ENCODE assay signal across 16 cellular contexts in genomic region chr12:62834406-62834805, GRCh38.
A peak's percentile ranks its signal among the peaks of the same experiment; 100 is the strongest.
DNase-seq lines count a peak whose midpoint lies in the region; ATAC-seq, FAIRE-seq and TF ChIP-seq lines count a peak whose summit lies in the region.
"Had no signal": no experiment of that assay in that cellular context is flagged by ENCODE, and none has a peak within 500 bp of the region (broad histone marks: within the 10 kb centered on the region; RNA-seq: fewer than 3 reads in every experiment).

No MANE protein-coding gene starts in this region.

- no peaks in the 10 kb centered on the region for H3K23me2 ChIP-seq in H1 (ENCODE audit: low read depth, low read length)

- no peak for ATAC-seq in GM18519 (IDR thresholded peaks at IDR 0.05; ENCODE audit: low FRiP score, unreplicated experiment)
- no peak for ATAC-seq in foreskin keratinocyte
- ATAC-seq in activated T-helper 17 cell treated with anti-CD3 and anti-CD28 coated beads, Interleukin-2, amount 50 U/mL, for 72 hours (replicated peaks), result no peak

- peaks cover 0 to 3% (median 1%) of the 10 kb centered on the region in 4 experiments; a peak in 2 of 7 replicates for H3K4me1 ChIP-seq in H1 (replicated peaks in 1 of 4; ENCODE audit: control insufficient read depth in 3 of 4, insufficient read depth in 4 of 4, low read length in 3 of 4)
- H3K4me1 ChIP-seq in neural progenitor cell, result no peaks in the 10 kb centered on the region
- H3K4me1 ChIP-seq in esophagus squamous epithelium, result no peaks in the 10 kb centered on the region
- no peaks in the 10 kb centered on the region for H3K4me1 ChIP-seq in foreskin keratinocyte
- H3K4me1 ChIP-seq: pancreas had no signal

- no peak overlapping the region for H3K23ac ChIP-seq in H1 (ENCODE audit: insufficient read length)

- H2AK5ac ChIP-seq in H1 (ENCODE audit: low read depth, low read length), result no peak overlapping the region

- H3K79me2 ChIP-seq in H1 (ENCODE audit: control insufficient read depth in 1 of 2, insufficient read depth in 2 of 2, low read length in 2 of 2), result peaks cover 0 to 19% of the 10 kb centered on the region in 2 experiments; a peak in 3 of 4 replicates
- no peaks in the 10 kb centered on the region for H3K79me2 ChIP-seq in neural progenitor cell (ENCODE audit: low read depth)

- peak overlapping the region in 1 of 4 experiments; percentile 40; a peak in 1 of 7 replicates for H3K9ac ChIP-seq in H1 (replicated peaks in 1 of 4; ENCODE audit: extremely low read depth in 1 of 4, low read depth in 3 of 4, low read length in 3 of 4)
- no peak overlapping the region for H3K9ac ChIP-seq in neural progenitor cell

- H3K14ac ChIP-seq in H1 (ENCODE audit: insufficient read length), result no peak overlapping the region

- no peak overlapping the region for H3K4me3 Mint-ChIP-seq in neural progenitor cell
- H3K4me3 Mint-ChIP-seq in activated T-helper 17 cell treated with anti-CD3 and anti-CD28 coated beads, Interleukin-2, amount 50 U/mL, for 72 hours, result no peak overlapping the region
- H3K4me3 Mint-ChIP-seq: mesothelial cell of epicardium; T-helper 2 cell treated with Interferon-gamma antibody and Interleukin-4, amounts not matched to agents 5 μg/mL and 100 μg/mL, for 36 hours had no signal

- TF ChIP-seq EP300 in H1 (IDR thresholded peaks at IDR 0.05; ENCODE audit: borderline replicate concordance in 1 of 2, low read depth in 2 of 2, low read length in 2 of 2), result no peak

- H4K20me1 ChIP-seq in H1 (replicated peaks in 1 of 2; ENCODE audit: control insufficient read depth in 1 of 2, insufficient read depth in 2 of 2, low read length in 2 of 2) (peaks cover 0 to 3% of the 10 kb centered on the region in 2 experiments), neural progenitor cell (ENCODE audit: low read depth) (no peaks in the 10 kb centered on the region)

- H2BK15ac ChIP-seq in H1 (ENCODE audit: low read length), result no peak overlapping the region

- TF ChIP-seq RAD21 in H1 (IDR thresholded peaks at IDR 0.05 in 1 of 2, conservative IDR thresholded peaks at IDR 0.05 in 1 of 2; ENCODE audit: low read depth in 2 of 2, low read length in 2 of 2), result no peak

- CTCF ChIA-PET in H1 (lab: Charles Lee; ENCODE audit: partially characterized antibody), result interaction anchor here (0.9 to 3.6 kb wide), 7 partner anchors 8 to 234 kb away, joined by 3 to 14 read pairs (median 4); partner anchors contain the start of gene PPM1H

- H2BK20ac ChIP-seq in H1 (ENCODE audit: low read length), result no peak overlapping the region

- H3K4me1 Mint-ChIP-seq in neural progenitor cell, result peaks cover 61% of the 10 kb centered on the region
- no peaks in the 10 kb centered on the region for H3K4me1 Mint-ChIP-seq in activated T-helper 17 cell treated with anti-CD3 and anti-CD28 coated beads, Interleukin-2, amount 50 U/mL, for 72 hours

- 0 out of 2 replicates have a peak overlapping the region, but pooled peaks have one; percentile 1 for H3K27ac ChIP-seq in H1 (ENCODE audit: low read depth, low read length)
- H3K27ac ChIP-seq in neural progenitor cell, result no peak overlapping the region
- H3K27ac ChIP-seq in esophagus squamous epithelium, result peak overlapping the region in 1 of 4 donors; percentile 54
- no peak overlapping the region for H3K27ac ChIP-seq in foreskin keratinocyte
- H3K27ac ChIP-seq: pancreas had no signal

- no peak overlapping the region for H3K4ac ChIP-seq in H1 (replicated peaks; ENCODE audit: insufficient read length, low read depth, low read length)

- POLR2A ChIA-PET in H1 (lab: Charles Lee; ENCODE audit: partially characterized antibody), result no interaction called here

- H3K36me3 ChIP-seq in H1 (ENCODE audit: control insufficient read depth in 2 of 4, insufficient read depth in 4 of 4, low read length in 3 of 4) (peaks cover 0 to 2% (median 0%) of the 10 kb centered on the region in 4 experiments; a peak in 1 of 8 replicates), neural progenitor cell (no peaks in the 10 kb centered on the region), esophagus squamous epithelium (no peaks in the 10 kb centered on the region)
- H3K36me3 ChIP-seq: pancreas had no signal

- H3F3A ChIP-seq in neural progenitor cell (ENCODE audit: low read depth), result no peaks in the 10 kb centered on the region

- H3K18ac ChIP-seq in H1 (ENCODE audit: extremely low read depth, low read length), result no peak overlapping the region

- no peak overlapping the region for H3K56ac ChIP-seq in H1 (replicated peaks; ENCODE audit: insufficient read length, low read depth, low read length)

- DNase-seq in Caki2 (ENCODE audit: low read depth) (peak; percentile 51), NCI-H2227 treated with DMSO at 0.1 percent for 48 hours (lab: John Stamatoyannopoulos, UW) (peak; percentile 7), H1 (ENCODE audit: low read depth in 1 of 2, low spot score in 2 of 2) (no peak), neural progenitor cell (ENCODE audit: low spot score) (no peak), esophagus squamous epithelium (lab: John Stamatoyannopoulos, UW) (no peak), foreskin keratinocyte (no peak)
- DNase-seq: activated CD4-positive, alpha-beta T cell treated with anti-CD3 and anti-CD28 coated beads, Interleukin-2, amount 50 U/mL, for 4 hours; activated effector memory CD4-positive, alpha-beta T cell treated with Interleukin-2 at 50 U/mL for 16 hours; DMS53; effector CD4-positive, alpha-beta T cell; pancreas had no signal

- no peak overlapping the region for H4K8ac ChIP-seq in H1 (ENCODE audit: extremely low read depth, insufficient read depth, low read length)

- intact Hi-C loops in esophagus squamous epithelium (cut with DNase I), result no loop called here

- H2BK12ac ChIP-seq in H1 (ENCODE audit: low read depth, low read length), result no peak overlapping the region

- H3K79me1 ChIP-seq in H1 (ENCODE audit: low read depth, low read length), result 0 out of 2 replicates have a peak, but pooled peaks cover 5% of the 10 kb centered on the region

- no peak overlapping the region for H2BK5ac ChIP-seq in H1 (ENCODE audit: low read depth, low read length)

- H2AFZ ChIP-seq in H1 (ENCODE audit: low read length) (no peak overlapping the region), neural progenitor cell (replicated peaks) (no peak overlapping the region)

- H3K27me3 Mint-ChIP-seq in neural progenitor cell (ENCODE audit: insufficient read depth, low read depth), result peaks cover 5% of the 10 kb centered on the region
- peaks cover 11% of the 10 kb centered on the region for H3K27me3 Mint-ChIP-seq in activated T-helper 17 cell treated with anti-CD3 and anti-CD28 coated beads, Interleukin-2, amount 50 U/mL, for 72 hours

- FAIRE-seq in H1 (lab: Jason Lieb, UNC), result no peak
- FAIRE-seq: HTR-8/SVneo, pancreas had no signal

- H3K36me3 Mint-ChIP-seq in neural progenitor cell, result peaks cover 14% of the 10 kb centered on the region
- no peaks in the 10 kb centered on the region for H3K36me3 Mint-ChIP-seq in activated T-helper 17 cell treated with anti-CD3 and anti-CD28 coated beads, Interleukin-2, amount 50 U/mL, for 72 hours (ENCODE audit: low read depth)

- TF ChIP-seq POLR2A in H1 (IDR thresholded peaks at IDR 0.05; ENCODE audit: control extremely low read depth in 1 of 2, low read depth in 2 of 2, low read length in 2 of 2), result no peak
- no peak for TF ChIP-seq POLR2A in esophagus squamous epithelium (IDR thresholded peaks at IDR 0.05)

- H4K5ac ChIP-seq in H1 (ENCODE audit: insufficient read length, low read depth, low read length), result no peak overlapping the region

- peaks cover 5% of the 10 kb centered on the region for H3K9me3 Mint-ChIP-seq in neural progenitor cell
- no peaks in the 10 kb centered on the region for H3K9me3 Mint-ChIP-seq in activated T-helper 17 cell treated with anti-CD3 and anti-CD28 coated beads, Interleukin-2, amount 50 U/mL, for 72 hours
- H3K9me3 Mint-ChIP-seq: mesothelial cell of epicardium; T-helper 2 cell treated with Interferon-gamma antibody and Interleukin-4, amounts not matched to agents 5 μg/mL and 100 μg/mL, for 36 hours had no signal

- H3K4me3 ChIP-seq in H1 (ENCODE audit: extremely low read depth in 1 of 4, insufficient read depth in 2 of 4, low read depth in 3 of 4, low read length in 4 of 4) (no peak overlapping the region), neural progenitor cell (no peak overlapping the region), esophagus squamous epithelium (no peak overlapping the region)
- H3K4me3 ChIP-seq: pancreas had no signal

- WGBS in H1 (ENCODE audit: extremely low coverage in 1 of 2, insufficient coverage in 1 of 2, insufficient read length in 1 of 2, insufficient replicate concordance in 2 of 2, low coverage in 1 of 2, low lambda C conversion rate in 2 of 2, missing lambda C conversion rate in 1 of 2), 2 experiments, result 86% methylated on average over 4 of the region's 4 CpGs; no CpG with 5 or more reads in 1 of the 2 experiments
- WGBS in esophagus squamous epithelium, 2 donors, result 66 to 73% methylated on average over 4 of the region's 4 CpGs

- in situ Hi-C loops in Caki2 (cut with HindIII; ENCODE audit: low pct_unique_long_range_greater_than_20kb, low sequenced_read_pairs), result no loop called here

- peak overlapping the region; percentile 75 for H3K27ac Mint-ChIP-seq in neural progenitor cell
- H3K27ac Mint-ChIP-seq in activated T-helper 17 cell treated with anti-CD3 and anti-CD28 coated beads, Interleukin-2, amount 50 U/mL, for 72 hours, result no peak overlapping the region
- H3K27ac Mint-ChIP-seq: mesothelial cell of epicardium; T-helper 2 cell treated with Interferon-gamma antibody and Interleukin-4, amounts not matched to agents 5 μg/mL and 100 μg/mL, for 36 hours had no signal

- H3K9me3 ChIP-seq in H1 (ENCODE audit: insufficient read depth in 2 of 2, low read depth in 1 of 2, low read length in 1 of 2) (no peaks in the 10 kb centered on the region), neural progenitor cell (ENCODE audit: low read depth) (no peaks in the 10 kb centered on the region), esophagus squamous epithelium (no peaks in the 10 kb centered on the region)
- H3K9me3 ChIP-seq: pancreas had no signal

- no peak for TF ChIP-seq CTCF in H1 (IDR thresholded peaks at IDR 0.05; ENCODE audit: control extremely low read depth in 1 of 3, insufficient read depth in 1 of 3, low read depth in 1 of 3, low read length in 3 of 3)
- TF ChIP-seq CTCF in neural progenitor cell (IDR thresholded peaks at IDR 0.05), result no peak
- TF ChIP-seq CTCF in esophagus squamous epithelium (IDR thresholded peaks at IDR 0.05), result no peak
- no peak for TF ChIP-seq CTCF in foreskin keratinocyte (conservative IDR thresholded peaks at IDR 0.05)

- no peak overlapping the region for H4K91ac ChIP-seq in H1 (replicated peaks; ENCODE audit: insufficient read length, low read length)

- H3K4me2 ChIP-seq in H1 (ENCODE audit: insufficient read depth in 1 of 2, low read depth in 2 of 2, low read length in 2 of 2) (no peak overlapping the region), neural progenitor cell (no peak overlapping the region)

- no peak overlapping the region for H2BK120ac ChIP-seq in H1 (replicated peaks; ENCODE audit: low read depth, low read length)

- no peaks in the 10 kb centered on the region for H3K27me3 ChIP-seq in H1 (replicated peaks in 1 of 4; ENCODE audit: control insufficient read depth in 3 of 4, extremely low read depth in 1 of 4, insufficient read depth in 3 of 4, low read length in 3 of 4)
- H3K27me3 ChIP-seq in neural progenitor cell, result no peaks in the 10 kb centered on the region
- H3K27me3 ChIP-seq in esophagus squamous epithelium, result no peaks in the 10 kb centered on the region
- H3K27me3 ChIP-seq in foreskin keratinocyte, result peaks cover 2% of the 10 kb centered on the region
- H3K27me3 ChIP-seq: pancreas had no signal

TF ChIP-seq in H1, 55 proteins besides CTCF, POLR2A, EP300 and RAD21 (continues in another document):
- no peak for TF ChIP-seq SAP30 (IDR thresholded peaks at IDR 0.05; ENCODE audit: insufficient read depth, insufficient replicate concordance, low read length)

Comparison
In these comparisons a context has a peak if more than half of its experiments do, and no peak if none do; other contexts are left out.
1. DNase-seq: peak in Caki2 (single experiment) and NCI-H2227 treated with DMSO at 0.1 percent for 48 hours (single experiment); none in H1 (0 of 2), neural progenitor cell (single experiment), esophagus squamous epithelium (single experiment) and foreskin keratinocyte (0 of 2).